Comparison of ENCODE assay signal across 1 cellular context in genomic region chr1:121400541-121401310, GRCh38.
A peak's percentile ranks its signal among the peaks of the same experiment; 100 is the strongest.
TF ChIP-seq lines count a peak whose summit lies in the region.
"Not testable (repeated sequence)": the region's sequence is repeated elsewhere in the genome, so short reads cannot be mapped to it uniquely, and the experiment has no call there.

No MANE protein-coding gene starts in this region.

TF ChIP-seq in K562, 482 proteins besides CTCF, POLR2A, EP300 and RAD21:
- TF ChIP-seq HLTF (IDR thresholded peaks at IDR 0.05) = peak; percentile 69; the same call in 1 of the 2 replicates
- peak; percentile 36; the same call in 1 of the 2 replicates for TF ChIP-seq NKRF (IDR thresholded peaks at IDR 0.05; ENCODE audit: borderline replicate concordance)
- TF ChIP-seq BCOR (IDR thresholded peaks at IDR 0.05) = peak; percentile 75; the same call in 1 of the 2 replicates
- TF ChIP-seq ATF3 (IDR thresholded peaks at IDR 0.05) = peak; percentile 91
- not testable (repeated sequence) for TF ChIP-seq ATF3 (CRISPR knock-in tag; conservative IDR thresholded peaks at IDR 0.05)
- peak; percentile 24; the same call in 1 of the 2 replicates for TF ChIP-seq HDAC2 (IDR thresholded peaks at IDR 0.05)
- TF ChIP-seq ZNF512 (tag; IDR thresholded peaks at IDR 0.05) = peak; percentile 84; the same call in 1 of the 2 replicates
- peak; percentile 96 for TF ChIP-seq ZNF24 (IDR thresholded peaks at IDR 0.05)
- TF ChIP-seq ASH1L (IDR thresholded peaks at IDR 0.05; ENCODE audit: borderline replicate concordance, low read depth, partially characterized antibody) = peak; percentile 11
- TF ChIP-seq ZNF316 (IDR thresholded peaks at IDR 0.05) = peak; percentile 86
- 0 out of 2 replicates have a peak, but pooled peaks have one; percentile 14 for TF ChIP-seq CC2D1A (IDR thresholded peaks at IDR 0.05)
- TF ChIP-seq ZC3H8 (IDR thresholded peaks at IDR 0.05) = 0 out of 2 replicates have a peak, but pooled peaks have one; percentile 30
- TF ChIP-seq IRF9 (tag; IDR thresholded peaks at IDR 0.05) = peak; percentile 73; the same call in 1 of the 2 replicates
- TF ChIP-seq CEBPG (CRISPR knock-in tag; IDR thresholded peaks at IDR 0.05) = peak; percentile 89
- peak; percentile 83 to 92 for TF ChIP-seq CEBPG (tag; conservative IDR thresholded peaks at IDR 0.05 in 1 of 2, IDR thresholded peaks at IDR 0.05 in 1 of 2)
- TF ChIP-seq ARHGAP35 (IDR thresholded peaks at IDR 0.05; ENCODE audit: partially characterized antibody) = peak; percentile 57
- peak in 1 of 2 experiments; percentile 17; a peak in 1 of 4 replicates for TF ChIP-seq HDAC1 (IDR thresholded peaks at IDR 0.05)
- peak in 1 of 2 experiments; percentile 7 for TF ChIP-seq NCOA2 (IDR thresholded peaks at IDR 0.05; ENCODE audit: partially characterized antibody in 2 of 2)
- peak; percentile 99 to 100 for TF ChIP-seq TRIM24 (IDR thresholded peaks at IDR 0.05)
- peak in 1 of 2 experiments; percentile 79; a peak in 2 of 4 replicates for TF ChIP-seq ZNF318 (IDR thresholded peaks at IDR 0.05; ENCODE audit: borderline replicate concordance in 1 of 2, low read depth in 1 of 2)
- peak; percentile 73; the same call in 1 of the 2 replicates for TF ChIP-seq SMARCA5 (IDR thresholded peaks at IDR 0.05)
- peak; percentile 94 for TF ChIP-seq CEBPB (tag; IDR thresholded peaks at IDR 0.05)
- TF ChIP-seq THRAP3 (IDR thresholded peaks at IDR 0.05; ENCODE audit: borderline replicate concordance) = 0 out of 2 replicates have a peak, but pooled peaks have one; percentile 45
- peak; percentile 53 for TF ChIP-seq C11orf30 (IDR thresholded peaks at IDR 0.05; ENCODE audit: low read depth)
